In the genomic region with DNA sequence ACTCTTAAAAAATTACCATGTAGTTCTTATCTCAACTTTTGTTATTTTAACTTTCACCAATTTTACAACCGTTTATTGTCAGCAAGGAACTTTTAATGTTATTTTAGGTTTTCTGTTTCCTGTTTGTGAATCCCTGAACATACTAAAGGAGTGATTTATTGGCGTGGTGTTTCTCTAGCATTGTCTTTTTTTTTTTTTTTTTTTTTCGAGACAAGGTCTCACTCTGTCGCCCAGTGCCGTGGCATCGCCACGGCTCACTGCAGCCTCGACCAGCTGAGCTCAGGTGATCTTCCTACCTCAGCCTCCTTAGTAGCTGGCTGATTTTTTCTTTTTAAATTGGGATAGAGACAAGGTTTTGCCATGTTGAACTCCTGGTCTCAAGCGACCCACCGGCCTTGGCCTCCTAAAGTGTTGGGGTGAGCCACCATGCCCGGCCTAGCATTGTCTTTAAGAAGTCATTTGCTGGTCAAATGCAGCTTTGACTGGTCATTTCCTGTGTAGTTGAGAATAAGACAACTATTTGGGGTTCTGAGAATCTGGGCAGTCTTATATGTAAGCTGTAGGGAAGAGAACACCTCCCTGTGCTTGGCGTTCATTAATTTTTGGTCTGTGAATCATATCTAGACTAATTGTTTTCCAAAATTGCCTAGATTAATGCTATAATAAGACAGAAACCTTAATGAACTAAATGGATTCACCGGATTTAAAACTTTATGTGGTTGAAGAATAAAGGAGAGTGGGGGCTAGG, we compare ENCODE assay signal across 8 cellular contexts. TPM values are rescaled to one million over a fixed set of nuclear protein-coding genes. Genes with fewer than 3 reads are reported as not detected.
A peak's percentile ranks its signal among the peaks of the same experiment; 100 is the strongest.
DNase-seq lines count a peak whose midpoint lies in the region; ATAC-seq and TF ChIP-seq lines count a peak whose summit lies in the region.

No MANE protein-coding gene starts in this region.

- DNase-seq in A673 (ENCODE audit: low spot score) (no peak), breast epithelium (ENCODE audit: low spot score in 2 of 2) (no peak), GM10248 (ENCODE audit: extremely low spot score) (no peak), NCI-H774 (lab: John Stamatoyannopoulos, UW) (no peak), T1000 (lab: John Stamatoyannopoulos, UW) (no peak)
- no peak for DNase-seq in naive thymus-derived CD8-positive, alpha-beta T cell

- no peak for TF ChIP-seq POLR2A in breast epithelium (IDR thresholded peaks at IDR 0.05)

- H3K27ac ChIP-seq in A673 (ENCODE audit: low read depth, low read length, poor library complexity, severe bottlenecking) (peak overlapping the region; percentile 53), HUES48 (ENCODE audit: low read depth, low read length) (peak overlapping the region; percentile 60), breast epithelium (peak overlapping the region in 1 of 2 donors; percentile 45)

- H3K4me1 Mint-ChIP-seq in naive thymus-derived CD8-positive, alpha-beta T cell = peaks cover 19 to 66% (median 44%) of the 10 kb centered on the region in 4 donors

- H3K36me3 ChIP-seq in A673 (ENCODE audit: insufficient read depth, low read length, poor library complexity, severe bottlenecking) (peaks cover 25% of the 10 kb centered on the region), HUES48 (ENCODE audit: control insufficient read depth, insufficient read depth, low read length) (peaks cover 30% of the 10 kb centered on the region), breast epithelium (peaks cover 4% of the 10 kb centered on the region)

- H3K27me3 ChIP-seq in A673 (replicated peaks; ENCODE audit: insufficient read depth, low read depth, low read length, poor library complexity) (no peaks in the 10 kb centered on the region), HUES48 (ENCODE audit: control insufficient read depth, insufficient read depth, low read length) (no peaks in the 10 kb centered on the region), breast epithelium (no peaks in the 10 kb centered on the region)

- peaks cover 16 to 22% (median 17%) of the 10 kb centered on the region in 3 donors for H3K36me3 Mint-ChIP-seq in naive thymus-derived CD8-positive, alpha-beta T cell

- no peak for TF ChIP-seq CTCF in A673 (conservative IDR thresholded peaks at IDR 0.05; ENCODE audit: low read depth, low read length)
- TF ChIP-seq CTCF in breast epithelium (IDR thresholded peaks at IDR 0.05) = no peak
- TF ChIP-seq CTCF in GM10248 (IDR thresholded peaks at IDR 0.05; ENCODE audit: control extremely low read depth, extremely low read depth, low read depth, missing control alignments) = no peak

- peak overlapping the region in 7 of 10 donors; percentile 39 to 92 (median 70) for H3K27ac Mint-ChIP-seq in naive thymus-derived CD8-positive, alpha-beta T cell

- POLR2A ChIA-PET in A673 (lab: Charles Lee; ENCODE audit: low non-redundant PET) = no interaction called here
- POLR2A ChIA-PET in naive thymus-derived CD8-positive, alpha-beta T cell (lab: Charles Lee) = interaction anchor here (0.6 kb wide), 1 partner anchor 975 kb away, joined by 5 read pairs; no protein-coding TSS in a partner anchor
- POLR2A ChIA-PET in GM10248 (lab: Yijun Ruan, JAX) = interaction anchor here (0.6 kb wide), 1 partner anchor 429 kb away, joined by 5 read pairs; no protein-coding TSS in a partner anchor

- peak overlapping the region; percentile 91 to 98 (median 98) for H3K4me3 Mint-ChIP-seq in naive thymus-derived CD8-positive, alpha-beta T cell

- H3K4me1 ChIP-seq in A673 (ENCODE audit: insufficient read depth, low read length, poor library complexity, severe bottlenecking) = peaks cover 15% of the 10 kb centered on the region
- H3K4me1 ChIP-seq in HUES48 (ENCODE audit: control insufficient read depth, insufficient read depth, low read length) = peaks cover 41% of the 10 kb centered on the region
- peaks cover 0 to 9% of the 10 kb centered on the region in 2 donors for H3K4me1 ChIP-seq in breast epithelium

- H3K4me3 ChIP-seq in A673 (ENCODE audit: low read depth, low read length, poor library complexity, severe bottlenecking) (peak overlapping the region; percentile 73), HUES48 (ENCODE audit: low read depth, low read length) (peak overlapping the region; percentile 99), breast epithelium (peak overlapping the region; percentile 78 to 97 (median 96))

- peak; percentile 39 for ATAC-seq in GM19043 (IDR thresholded peaks at IDR 0.05; ENCODE audit: low read depth, unreplicated experiment)
- no peak for ATAC-seq in naive thymus-derived CD8-positive, alpha-beta T cell

- CTCF ChIA-PET in A673 (lab: Charles Lee) (no interaction called here), GM10248 (lab: Yijun Ruan, JAX) (interaction anchor here (0.9 to 1.2 kb wide), 2 partner anchors 10 to 728 kb away, joined by 3 to 5 read pairs; no protein-coding TSS in a partner anchor)

- intact Hi-C loops in A673 (cut with micrococcal nuclease; ENCODE audit: unreplicated experiment) (no loop called here), breast epithelium (cut with DNase I; ENCODE audit: low total_unique reads) (no loop called here)

- no peak overlapping the region for H3K9ac ChIP-seq in HUES48 (ENCODE audit: low read depth, low read length)

- no TSS peak for BruUV-seq in A673 (replicated peaks; lab: Mats Ljungman, UMichigan)

- H3K27me3 Mint-ChIP-seq in naive thymus-derived CD8-positive, alpha-beta T cell = peaks cover 0 to 16% (median 7%) of the 10 kb centered on the region in 5 donors

- peaks cover 0 to 4% (median 0%) of the 10 kb centered on the region in 9 donors for H3K9me3 Mint-ChIP-seq in naive thymus-derived CD8-positive, alpha-beta T cell

- H3K9me3 ChIP-seq in A673 (ENCODE audit: low read depth, low read length, poor library complexity, severe bottlenecking) (no peaks in the 10 kb centered on the region), HUES48 (ENCODE audit: control insufficient read depth, insufficient read depth, low read length) (no peaks in the 10 kb centered on the region; the same call in 1 of the 2 replicates), breast epithelium (no peaks in the 10 kb centered on the region)

RNA-seq across cellular contexts. Expression of a gene that starts 2.1 kb away (rescaled TPM):
- 37.0 and 39.1 TPM in 2 replicates for total RNA-seq in A673 (2021)
- total RNA-seq in breast epithelium = 10 to 100 TPM; 65.6 to 90.3 (median 88.2) TPM
- 10 to 100 TPM; 75.1 to 87.8 TPM for total RNA-seq in naive thymus-derived CD8-positive, alpha-beta T cell
- polyA plus RNA-seq in naive thymus-derived CD8-positive, alpha-beta T cell = 10 to 100 TPM; 25.5 to 30.3 (median 29.0) TPM

RNA-seq across cellular contexts. Expression of a gene that starts 25.4 kb away (rescaled TPM):
- total RNA-seq in A673 (2021) (3.4 and 4.9 TPM in 2 replicates), breast epithelium (1 to 10 TPM; 2.3 to 7.8 (median 6.7) TPM)
- under 1 TPM; 0.14 to 0.47 TPM for total RNA-seq in naive thymus-derived CD8-positive, alpha-beta T cell
- not detected for polyA plus RNA-seq in naive thymus-derived CD8-positive, alpha-beta T cell
